1 cellular context compared by ENCODE assay signal in genomic region chr5:139787257-139787567, GRCh38.
TF ChIP-seq lines count a peak whose summit lies in the region.

No MANE protein-coding gene starts in this region.

TF ChIP-seq in HCT116, 20 proteins besides CTCF, POLR2A, EP300 and RAD21 (continued from another document):
- TF ChIP-seq ELF1 (IDR thresholded peaks at IDR 0.05; ENCODE audit: borderline replicate concordance, low read depth) (no peak), ZBTB33 (IDR thresholded peaks at IDR 0.05; ENCODE audit: extremely low read depth, insufficient replicate concordance, low read length) (no peak), REST (IDR thresholded peaks at IDR 0.05; ENCODE audit: low read depth) (no peak), CEBPB (IDR thresholded peaks at IDR 0.05; ENCODE audit: low read depth) (no peak), ZFX (IDR thresholded peaks at IDR 0.05) (no peak), SIN3A (IDR thresholded peaks at IDR 0.05; ENCODE audit: low read depth) (no peak), YY1 (IDR thresholded peaks at IDR 0.05; ENCODE audit: extremely low read depth, insufficient replicate concordance, low read depth, low read length) (no peak), JUND (IDR thresholded peaks at IDR 0.05) (no peak), MAX (IDR thresholded peaks at IDR 0.05) (no peak)
